In genomic region chr5:122761115-122761514, GRCh38 we compare ENCODE assay signal across 1 cellular context.
TF ChIP-seq lines count a peak whose summit lies in the region.

No MANE protein-coding gene starts in this region.

TF ChIP-seq in GM12878, 131 proteins besides CTCF, POLR2A, EP300 and RAD21:
- 0 out of 2 replicates have a peak, but pooled peaks have one; percentile 12 for TF ChIP-seq MTA2 (IDR thresholded peaks at IDR 0.05; ENCODE audit: low read depth)
- TF ChIP-seq SMAD1 (IDR thresholded peaks at IDR 0.05; ENCODE audit: low read depth, partially characterized antibody) = no peak
- TF ChIP-seq RCOR1 (conservative IDR thresholded peaks at IDR 0.05; ENCODE audit: low read depth, low read length) = no peak
- TF ChIP-seq IKZF2 (IDR thresholded peaks at IDR 0.05) = no peak
- TF ChIP-seq, protein P1, sequence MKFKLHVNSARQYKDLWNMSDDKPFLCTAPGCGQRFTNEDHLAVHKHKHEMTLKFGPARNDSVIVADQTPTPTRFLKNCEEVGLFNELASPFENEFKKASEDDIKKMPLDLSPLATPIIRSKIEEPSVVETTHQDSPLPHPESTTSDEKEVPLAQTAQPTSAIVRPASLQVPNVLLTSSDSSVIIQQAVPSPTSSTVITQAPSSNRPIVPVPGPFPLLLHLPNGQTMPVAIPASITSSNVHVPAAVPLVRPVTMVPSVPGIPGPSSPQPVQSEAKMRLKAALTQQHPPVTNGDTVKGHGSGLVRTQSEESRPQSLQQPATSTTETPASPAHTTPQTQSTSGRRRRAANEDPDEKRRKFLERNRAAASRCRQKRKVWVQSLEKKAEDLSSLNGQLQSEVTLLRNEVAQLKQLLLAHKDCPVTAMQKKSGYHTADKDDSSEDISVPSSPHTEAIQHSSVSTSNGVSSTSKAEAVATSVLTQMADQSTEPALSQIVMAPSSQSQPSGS (IDR thresholded peaks at IDR 0.05; ENCODE audit: low read length) = no peak
- TF ChIP-seq NR2C2 (IDR thresholded peaks at IDR 0.05; ENCODE audit: borderline replicate concordance, control insufficient read depth, insufficient read length, low read depth) = no peak
- TF ChIP-seq IRF3 (IDR thresholded peaks at IDR 0.05) = no peak
- 0 out of 2 replicates have a peak, but pooled peaks have one; percentile 35 for TF ChIP-seq NR2F1 (conservative IDR thresholded peaks at IDR 0.05)
- no peak for TF ChIP-seq LARP7 (IDR thresholded peaks at IDR 0.05)
- TF ChIP-seq, protein P2, sequence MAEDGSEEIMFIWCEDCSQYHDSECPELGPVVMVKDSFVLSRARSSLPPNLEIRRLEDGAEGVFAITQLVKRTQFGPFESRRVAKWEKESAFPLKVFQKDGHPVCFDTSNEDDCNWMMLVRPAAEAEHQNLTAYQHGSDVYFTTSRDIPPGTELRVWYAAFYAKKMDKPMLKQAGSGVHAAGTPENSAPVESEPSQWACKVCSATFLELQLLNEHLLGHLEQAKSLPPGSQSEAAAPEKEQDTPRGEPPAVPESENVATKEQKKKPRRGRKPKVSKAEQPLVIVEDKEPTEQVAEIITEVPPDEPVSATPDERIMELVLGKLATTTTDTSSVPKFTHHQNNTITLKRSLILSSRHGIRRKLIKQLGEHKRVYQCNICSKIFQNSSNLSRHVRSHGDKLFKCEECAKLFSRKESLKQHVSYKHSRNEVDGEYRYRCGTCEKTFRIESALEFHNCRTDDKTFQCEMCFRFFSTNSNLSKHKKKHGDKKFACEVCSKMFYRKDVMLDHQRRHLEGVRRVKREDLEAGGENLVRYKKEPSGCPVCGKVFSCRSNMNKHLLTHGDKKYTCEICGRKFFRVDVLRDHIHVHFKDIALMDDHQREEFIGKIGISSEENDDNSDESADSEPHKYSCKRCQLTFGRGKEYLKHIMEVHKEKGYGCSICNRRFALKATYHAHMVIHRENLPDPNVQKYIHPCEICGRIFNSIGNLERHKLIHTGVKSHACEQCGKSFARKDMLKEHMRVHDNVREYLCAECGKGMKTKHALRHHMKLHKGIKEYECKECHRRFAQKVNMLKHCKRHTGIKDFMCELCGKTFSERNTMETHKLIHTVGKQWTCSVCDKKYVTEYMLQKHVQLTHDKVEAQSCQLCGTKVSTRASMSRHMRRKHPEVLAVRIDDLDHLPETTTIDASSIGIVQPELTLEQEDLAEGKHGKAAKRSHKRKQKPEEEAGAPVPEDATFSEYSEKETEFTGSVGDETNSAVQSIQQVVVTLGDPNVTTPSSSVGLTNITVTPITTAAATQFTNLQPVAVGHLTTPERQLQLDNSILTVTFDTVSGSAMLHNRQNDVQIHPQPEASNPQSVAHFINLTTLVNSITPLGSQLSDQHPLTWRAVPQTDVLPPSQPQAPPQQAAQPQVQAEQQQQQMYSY (CRISPR knock-in tag; IDR thresholded peaks at IDR 0.05) = no peak
- no peak for TF ChIP-seq BMI1 (IDR thresholded peaks at IDR 0.05; ENCODE audit: borderline replicate concordance)
- no peak for TF ChIP-seq MEF2A (IDR thresholded peaks at IDR 0.05; ENCODE audit: insufficient read depth, low read depth, low read length)
